Comparison of ENCODE assay signal across 19 cellular contexts in genomic region chr10:106576534-106576933, GRCh38.
DNase-seq lines count a peak whose midpoint lies in the region; ATAC-seq and TF ChIP-seq lines count a peak whose summit lies in the region.
"Had no signal": no experiment of that assay in that cellular context is flagged by ENCODE, and none has a peak within 500 bp of the region (broad histone marks: within the 10 kb centered on the region; RNA-seq: fewer than 3 reads in every experiment).

No MANE protein-coding gene starts in this region.

- no peaks in the 10 kb centered on the region for H3K9me3 ChIP-seq in PC-3 (ENCODE audit: low read length)
- H3K9me3 ChIP-seq: colonic mucosa, sigmoid colon had no signal

- CTCF ChIA-PET in GM10248 (lab: Yijun Ruan, JAX) (interaction anchor here (0.8 kb wide), 1 partner anchor 16 kb away, joined by 3 read pairs; no protein-coding TSS in a partner anchor), PC-3 (lab: Charles Lee) (no interaction called here), HEK293T (lab: Yijun Ruan, JAX) (no interaction called here)

- H3K9ac ChIP-seq in PC-3 (ENCODE audit: low read length), result peak overlapping the region; percentile 86
- H3K9ac ChIP-seq: parathyroid adenoma had no signal

- no peak overlapping the region for H2AFZ ChIP-seq in PC-3 (ENCODE audit: low read length)
- H2AFZ ChIP-seq: parathyroid adenoma had no signal

- H3K27ac ChIP-seq in PC-3 (ENCODE audit: low read length), result peak overlapping the region; percentile 97
- H3K27ac ChIP-seq: colonic mucosa, parathyroid adenoma, sigmoid colon had no signal

- intact Hi-C loops in PC-3 (cut with micrococcal nuclease), result no loop called here

- no peak overlapping the region for H3K4me3 ChIP-seq in PC-3 (ENCODE audit: low read length)
- H3K4me3 ChIP-seq: colonic mucosa, sigmoid colon had no signal

- ATAC-seq in GM19351 (IDR thresholded peaks at IDR 0.05; ENCODE audit: unreplicated experiment) (peak; percentile 84), HG03025 (IDR thresholded peaks at IDR 0.05; ENCODE audit: low FRiP score, unreplicated experiment) (peak; percentile 70), PC-3 (no peak)
- ATAC-seq: natural killer cell treated with Interleukin-12 subunit alpha and Interleukin-12 subunit beta and Interleukin-15 and Interleukin-18, amount 100 ng/mL, for 72 hours; T-cell had no signal

- no peaks in the 10 kb centered on the region for H4K20me1 ChIP-seq in PC-3 (ENCODE audit: low read length)

- POLR2A ChIA-PET in GM10248 (lab: Yijun Ruan, JAX) (no interaction called here), PC-3 (lab: Charles Lee; ENCODE audit: unreplicated experiment) (no interaction called here), HEK293T (lab: Yijun Ruan, JAX) (no interaction called here)

- no peaks in the 10 kb centered on the region for H3K9me2 ChIP-seq in PC-3 (replicated peaks; ENCODE audit: low read length)

- peak overlapping the region; percentile 64 for H3K4me2 ChIP-seq in PC-3 (ENCODE audit: low read length)

- no peaks in the 10 kb centered on the region for H3K27me3 ChIP-seq in PC-3 (ENCODE audit: low read length)
- H3K27me3 ChIP-seq: colonic mucosa, sigmoid colon had no signal

- H3K79me2 ChIP-seq in PC-3 (ENCODE audit: low read length), result no peaks in the 10 kb centered on the region
- H3K79me2 ChIP-seq: parathyroid adenoma had no signal

- peak; percentile 18 for DNase-seq in GM10248 (ENCODE audit: extremely low spot score)
- DNase-seq in PC-3, result no peak
- DNase-seq in HEK293T (ENCODE audit: extremely low spot score), result no peak
- no peak for DNase-seq in activated CD8-positive, alpha-beta memory T cell treated with anti-CD3 and anti-CD28 coated beads for 24 hours
- no peak for DNase-seq in LoVo (ENCODE audit: low spot score)
- no peak for DNase-seq in NCI-H1048 (lab: John Stamatoyannopoulos, UW)
- DNase-seq: activated CD4-positive, alpha-beta T cell treated with anti-CD3 and anti-CD28 coated beads for 4 hours; activated naive CD8-positive, alpha-beta T cell treated with anti-CD3 and anti-CD28 coated beads for 36 hours; C1 segment of cervical spinal cord; colonic mucosa; NCI-H187 treated with DMSO at 0.1 percent for 48 hours; NCI-H2227 treated with DMSO at 0.1 percent for 48 hours; sigmoid colon; substantia nigra; T-cell had no signal

- no peaks in the 10 kb centered on the region for H3F3A ChIP-seq in PC-3 (ENCODE audit: low read length, unreplicated experiment)

- no TSS peak for BruUV-seq in PC-3 (replicated peaks; lab: Mats Ljungman, UMichigan)

- H3K4me1 ChIP-seq in PC-3 (ENCODE audit: insufficient read depth, low read length), result peaks cover 52% of the 10 kb centered on the region
- H3K4me1 ChIP-seq: colonic mucosa, parathyroid adenoma, sigmoid colon had no signal

- TF ChIP-seq CTCF in GM10248 (IDR thresholded peaks at IDR 0.05; ENCODE audit: control extremely low read depth, extremely low read depth, low read depth, missing control alignments) (no peak), PC-3 (conservative IDR thresholded peaks at IDR 0.05; ENCODE audit: low read depth, low read length) (no peak)

- H3K36me3 ChIP-seq in PC-3 (ENCODE audit: low read depth, low read length), result no peaks in the 10 kb centered on the region
- H3K36me3 ChIP-seq: colonic mucosa, sigmoid colon had no signal

TF ChIP-seq in HEK293T, 16 proteins besides CTCF, POLR2A, EP300 and RAD21:
- TF ChIP-seq SUZ12 (IDR thresholded peaks at IDR 0.05) (no peak), FOXA1 (IDR thresholded peaks at IDR 0.05) (no peak), HDGF (IDR thresholded peaks at IDR 0.05; ENCODE audit: borderline replicate concordance) (no peak), LEF1 (IDR thresholded peaks at IDR 0.05; ENCODE audit: borderline replicate concordance) (no peak), SP1 (IDR thresholded peaks at IDR 0.05) (no peak), FOXK2 (IDR thresholded peaks at IDR 0.05) (no peak), FOXM1 (IDR thresholded peaks at IDR 0.05; ENCODE audit: borderline replicate concordance) (no peak), TARDBP (IDR thresholded peaks at IDR 0.05) (no peak), BHLHE40 (IDR thresholded peaks at IDR 0.05; ENCODE audit: borderline replicate concordance) (no peak), L3MBTL2 (conservative IDR thresholded peaks at IDR 0.05) (no peak), ZNF384 (IDR thresholded peaks at IDR 0.05) (no peak), ARNT (IDR thresholded peaks at IDR 0.05) (no peak), ELF4 (IDR thresholded peaks at IDR 0.05) (no peak), CTBP1 (IDR thresholded peaks at IDR 0.05; ENCODE audit: borderline replicate concordance) (no peak)
- TF ChIP-seq, protein P1, sequence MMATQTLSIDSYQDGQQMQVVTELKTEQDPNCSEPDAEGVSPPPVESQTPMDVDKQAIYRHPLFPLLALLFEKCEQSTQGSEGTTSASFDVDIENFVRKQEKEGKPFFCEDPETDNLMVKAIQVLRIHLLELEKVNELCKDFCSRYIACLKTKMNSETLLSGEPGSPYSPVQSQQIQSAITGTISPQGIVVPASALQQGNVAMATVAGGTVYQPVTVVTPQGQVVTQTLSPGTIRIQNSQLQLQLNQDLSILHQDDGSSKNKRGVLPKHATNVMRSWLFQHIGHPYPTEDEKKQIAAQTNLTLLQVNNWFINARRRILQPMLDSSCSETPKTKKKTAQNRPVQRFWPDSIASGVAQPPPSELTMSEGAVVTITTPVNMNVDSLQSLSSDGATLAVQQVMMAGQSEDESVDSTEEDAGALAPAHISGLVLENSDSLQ (IDR thresholded peaks at IDR 0.05), result no peak
